ENCODE assay signal across 21 cellular contexts in genomic region chr1:44870096-44870495, GRCh38. TPM values are rescaled to one million over a fixed set of nuclear protein-coding genes. Genes with fewer than 3 reads are reported as not detected.
"Had no signal": no experiment of that assay in that cellular context is flagged by ENCODE, and none has a peak within 500 bp of the region (broad histone marks: within the 10 kb centered on the region; RNA-seq: fewer than 3 reads in every experiment).

No MANE protein-coding gene starts in this region.

- H3K27me3 ChIP-seq: colonic mucosa, esophagus squamous epithelium, neutrophil, ovary had no signal

- H3K4me2 ChIP-seq: smooth muscle cell had no signal

- H3K4me1 Mint-ChIP-seq: immature natural killer cell had no signal

- H3K9me3 Mint-ChIP-seq: immature natural killer cell; natural killer cell treated with Interleukin-12 subunit alpha and Interleukin-12 subunit beta and Interleukin-15 and Interleukin-18, amount 100 ng/mL, for 72 hours had no signal

- FAIRE-seq: keratinocyte, urothelium cell line had no signal

- H3K4me1 ChIP-seq: colonic mucosa, esophagus squamous epithelium, left ventricle myocardium inferior, lower lobe of right lung had no signal

- H3K9me3 ChIP-seq: colonic mucosa, esophagus squamous epithelium, left ventricle myocardium inferior, lower lobe of right lung, neutrophil, ovary had no signal

- DNase-seq: colonic mucosa; dermis blood vessel endothelial cell; esophagus squamous epithelium; foreskin fibroblast; immature natural killer cell; left cardiac atrium; left ventricle myocardium inferior; lower lobe of right lung; mesenchymal stem cell; midbrain; ovary; right cardiac atrium; stimulated activated CD4-positive, alpha-beta T cell treated with anti-CD3 and anti-CD28 coated beads, Interleukin-2, amount 100 ng/mL, for 48 hours; stimulated activated naive CD4-positive, alpha-beta T cell treated with Interleukin-2 at 50 U/mL for 16 hours; trophoblast cell had no signal

- H3K36me3 ChIP-seq: colonic mucosa, neutrophil, ovary had no signal

- H3K27ac ChIP-seq: colonic mucosa, esophagus squamous epithelium, left ventricle myocardium inferior, lower lobe of right lung, neutrophil, ovary had no signal

- H3K4me3 ChIP-seq: colonic mucosa, esophagus squamous epithelium, left ventricle myocardium inferior, lower lobe of right lung, ovary, smooth muscle cell had no signal

- H3K27ac Mint-ChIP-seq: immature natural killer cell; natural killer cell treated with Interleukin-12 subunit alpha and Interleukin-12 subunit beta and Interleukin-15 and Interleukin-18, amount 100 ng/mL, for 72 hours had no signal

- H3K4me3 Mint-ChIP-seq: immature natural killer cell; natural killer cell treated with Interleukin-12 subunit alpha and Interleukin-12 subunit beta and Interleukin-15 and Interleukin-18, amount 100 ng/mL, for 72 hours had no signal

- H3K27me3 Mint-ChIP-seq: natural killer cell treated with Interleukin-12 subunit alpha and Interleukin-12 subunit beta and Interleukin-15 and Interleukin-18, amount 100 ng/mL, for 72 hours had no signal

RNA-seq across cellular contexts. Expression of gene PTCH2, which starts 27.0 kb away (rescaled TPM):
- total RNA-seq: epithelial cell of proximal tubule, smooth muscle cell had no signal
